In the genomic region with DNA sequence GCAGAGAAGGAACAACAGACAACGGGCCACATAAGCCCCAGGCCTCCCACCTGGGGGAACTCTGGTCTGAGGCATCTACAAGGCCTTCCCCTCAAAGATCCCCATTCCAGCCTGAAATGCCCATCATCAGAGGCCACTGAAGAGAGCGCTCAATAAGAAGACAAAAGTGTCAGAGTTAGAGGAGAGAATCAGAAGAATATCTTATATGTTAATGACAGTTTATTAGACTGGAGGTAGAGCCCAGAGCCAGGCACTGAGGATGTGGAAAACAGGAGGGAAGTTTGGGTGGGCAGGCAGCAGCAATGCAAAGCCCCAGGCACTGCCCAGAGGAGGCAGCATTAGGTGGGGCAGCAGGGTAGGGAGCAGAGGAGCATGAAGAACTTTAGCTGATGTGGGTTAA, we compare ENCODE assay signal across 28 cellular contexts.
"Had no signal": no experiment of that assay in that cellular context is flagged by ENCODE, and none has a peak within 500 bp of the region (broad histone marks: within the 10 kb centered on the region; RNA-seq: fewer than 3 reads in every experiment).

No MANE protein-coding gene starts in this region.

- H3K9me3 ChIP-seq: MG63, SJCRH30 had no signal

- H3K9me3 Mint-ChIP-seq: activated CD4-positive, alpha-beta T cell treated with anti-CD3 and anti-CD28 coated beads, Interleukin-2, amount 10 ng/mL, durations not matched to agents 7 days and 5 days; activated naive CD4-positive, alpha-beta T cell treated with anti-CD3 and anti-CD28 coated beads, Interleukin-2, amount 10 ng/mL, durations not matched to agents 7 days and 5 days; activated naive CD8-positive, alpha-beta T cell treated with anti-CD3 and anti-CD28 coated beads, Interleukin-2, amount 50 U/mL, for 24 hours; WTC11 had no signal

- H3K4me3 ChIP-seq: K562, MG63, SJCRH30, SK-N-MC had no signal

- H3K36me3 Mint-ChIP-seq: activated naive CD4-positive, alpha-beta T cell treated with anti-CD3 and anti-CD28 coated beads, Interleukin-2, amount 10 ng/mL, durations not matched to agents 7 days and 5 days; activated naive CD8-positive, alpha-beta T cell; WTC11 had no signal

- ATAC-seq: activated CD4-positive, alpha-beta T cell treated with anti-CD3 and anti-CD28 coated beads for 36 hours; activated CD4-positive, CD25-positive, alpha-beta regulatory T cell treated with anti-CD3 and anti-CD28 coated beads, Interleukin-2, amount 50 U/mL, for 24 hours; activated CD8-positive, alpha-beta T cell treated with anti-CD3 and anti-CD28 coated beads, Interleukin-2, amount 10 ng/mL, durations not matched to agents 7 days and 5 days; activated naive CD8-positive, alpha-beta T cell treated with anti-CD3 and anti-CD28 coated beads, Interleukin-2, amount 50 U/mL, for 24 hours; K562; Panc1; WTC11 had no signal

- H3K27me3 ChIP-seq: brain microvascular endothelial cell, MG63, SJCRH30 had no signal

- H3K27ac Mint-ChIP-seq: activated CD4-positive, alpha-beta T cell treated with anti-CD3 and anti-CD28 coated beads for 36 hours; activated CD4-positive, alpha-beta T cell treated with anti-CD3 and anti-CD28 coated beads, Interleukin-2, amount 10 ng/mL, durations not matched to agents 7 days and 5 days; activated CD8-positive, alpha-beta T cell treated with anti-CD3 and anti-CD28 coated beads, Interleukin-2, amount 10 ng/mL, durations not matched to agents 7 days and 5 days; activated naive CD4-positive, alpha-beta T cell treated with anti-CD3 and anti-CD28 coated beads, Interleukin-2, amount 10 ng/mL, durations not matched to agents 7 days and 5 days; activated naive CD8-positive, alpha-beta T cell; activated naive CD8-positive, alpha-beta T cell treated with anti-CD3 and anti-CD28 coated beads, Interleukin-2, amount 50 U/mL, for 24 hours; WTC11 had no signal

- DNase-seq: activated CD4-positive, alpha-beta T cell treated with anti-CD3 and anti-CD28 coated beads for 36 hours; activated CD4-positive, alpha-beta T cell treated with anti-CD3 and anti-CD28 coated beads, Interleukin-2, amount 10 ng/mL, durations not matched to agents 7 days and 5 days; activated CD4-positive, alpha-beta T cell treated with anti-CD3 and anti-CD28 coated beads, Interleukin-2, amount 50 U/mL, for 48 hours; activated CD8-positive, alpha-beta memory T cell treated with anti-CD3 and anti-CD28 coated beads, Interleukin-2, amount 50 U/mL, for 48 hours; activated CD8-positive, alpha-beta T cell treated with anti-CD3 and anti-CD28 coated beads, Interleukin-2, amount 10 ng/mL, durations not matched to agents 7 days and 5 days; activated effector memory CD4-positive, alpha-beta T cell treated with Interleukin-2 at 50 U/mL for 16 hours; activated naive CD4-positive, alpha-beta T cell treated with anti-CD3 and anti-CD28 coated beads, Interleukin-2, amount 10 ng/mL, durations not matched to agents 7 days and 5 days; activated naive CD8-positive, alpha-beta T cell treated with anti-CD3 and anti-CD28 coated beads, Interleukin-2, amount 50 U/mL, for 24 hours; activated T-cell treated with anti-CD3 and anti-CD28 coated beads, Interleukin-2, amount 50 U/mL, for 48 hours; anterior cingulate cortex; brain microvascular endothelial cell; Karpas-422; MG63; MV-4-11; NCI-H1092; NCI-H1436 treated with DMSO at 0.1 percent for 48 hours; NCI-H1694 treated with DMSO at 0.1 percent for 48 hours; NCI-H2029; NCI-H345; NCI-H524 treated with DMSO at 0.1 percent for 48 hours; SHP77; SJCRH30 had no signal

- H3K4me3 Mint-ChIP-seq: activated CD4-positive, alpha-beta T cell treated with anti-CD3 and anti-CD28 coated beads for 36 hours; activated CD4-positive, alpha-beta T cell treated with anti-CD3 and anti-CD28 coated beads, Interleukin-2, amount 10 ng/mL, durations not matched to agents 7 days and 5 days; activated CD8-positive, alpha-beta T cell treated with anti-CD3 and anti-CD28 coated beads, Interleukin-2, amount 10 ng/mL, durations not matched to agents 7 days and 5 days; activated naive CD4-positive, alpha-beta T cell treated with anti-CD3 and anti-CD28 coated beads, Interleukin-2, amount 10 ng/mL, durations not matched to agents 7 days and 5 days; activated naive CD8-positive, alpha-beta T cell; activated naive CD8-positive, alpha-beta T cell treated with anti-CD3 and anti-CD28 coated beads, Interleukin-2, amount 50 U/mL, for 24 hours; WTC11 had no signal

- H3K4me1 ChIP-seq: SJCRH30 had no signal

- H3K36me3 ChIP-seq: brain microvascular endothelial cell, MG63, SJCRH30 had no signal

- H3K27ac ChIP-seq: brain microvascular endothelial cell, SJCRH30, SK-N-MC had no signal
